1 cellular context compared by ENCODE assay signal in the genomic region with DNA sequence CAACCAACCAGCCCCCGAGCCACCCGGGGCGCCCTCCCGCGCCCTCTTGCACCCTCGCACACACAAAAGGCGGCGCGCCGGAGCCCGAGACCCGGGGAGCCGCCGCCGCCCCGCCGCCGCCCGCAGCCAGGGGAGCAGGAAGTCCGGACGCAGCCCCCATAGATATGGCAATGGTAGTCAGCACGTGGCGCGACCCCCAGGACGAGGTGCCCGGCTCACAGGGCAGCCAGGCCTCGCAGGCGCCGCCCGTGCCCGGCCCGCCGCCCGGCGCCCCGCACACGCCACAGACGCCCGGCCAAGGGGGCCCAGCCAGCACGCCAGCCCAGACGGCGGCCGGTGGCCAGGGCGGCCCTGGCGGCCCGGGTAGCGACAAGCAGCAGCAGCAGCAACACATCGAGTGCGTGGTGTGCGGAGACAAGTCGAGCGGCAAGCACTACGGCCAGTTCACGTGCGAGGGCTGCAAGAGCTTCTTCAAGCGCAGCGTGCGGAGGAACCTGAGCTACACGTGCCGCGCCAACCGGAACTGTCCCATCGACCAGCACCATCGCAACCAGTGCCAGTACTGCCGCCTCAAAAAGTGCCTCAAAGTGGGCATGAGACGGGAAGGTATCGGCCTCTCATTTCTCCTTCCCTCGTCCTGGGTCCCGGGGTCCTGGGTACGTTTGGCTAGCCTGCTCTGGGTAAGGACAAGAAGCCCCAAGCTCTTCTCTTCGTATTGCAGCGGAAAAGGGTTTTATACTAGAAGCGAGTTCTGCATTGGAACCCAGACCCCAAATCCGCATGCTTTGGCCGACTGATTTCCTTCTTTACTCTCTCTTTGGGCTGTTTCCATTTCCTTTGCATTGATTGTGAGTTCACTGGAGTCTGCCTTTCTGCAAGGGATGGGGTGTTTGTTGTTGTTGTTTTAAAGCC.
TF ChIP-seq lines count a peak whose summit lies in the region.

No MANE protein-coding gene starts in this region.

TF ChIP-seq in HEK293, 187 proteins besides CTCF, POLR2A, EP300 and RAD21 (continued from another document):
- peak; percentile 19 for TF ChIP-seq ZEB2 (tag by site-specific recombination; IDR thresholded peaks at IDR 0.05)
- no peak for TF ChIP-seq ZNF391 (tag by site-specific recombination; IDR thresholded peaks at IDR 0.05; ENCODE audit: borderline replicate concordance, low read depth)
- TF ChIP-seq ZNF76 (tag by site-specific recombination; IDR thresholded peaks at IDR 0.05; ENCODE audit: borderline replicate concordance, low read depth), result no peak
- no peak for TF ChIP-seq ZNF449 (tag by site-specific recombination; IDR thresholded peaks at IDR 0.05)
- peak; percentile 43; the same call in 1 of the 2 replicates for TF ChIP-seq ZNF2 (tag by site-specific recombination; IDR thresholded peaks at IDR 0.05)
- no peak for TF ChIP-seq ZNF239 (tag by site-specific recombination; IDR thresholded peaks at IDR 0.05)
- no peak for TF ChIP-seq BCL6B (tag by site-specific recombination; IDR thresholded peaks at IDR 0.05)
TF ChIP-seq in HEK293: peak in this region for 14.
